Comparison of ENCODE assay signal across 21 cellular contexts in genomic region chr15:94722025-94722636, GRCh38.
"Had no signal": no experiment of that assay in that cellular context is flagged by ENCODE, and none has a peak within 500 bp of the region (broad histone marks: within the 10 kb centered on the region; RNA-seq: fewer than 3 reads in every experiment).

No MANE protein-coding gene starts in this region.

- H3K27ac ChIP-seq: body of pancreas, foreskin keratinocyte, sigmoid colon, stomach, suprapubic skin, tibial nerve, VCaP had no signal

- H3K27me3 ChIP-seq: body of pancreas, sigmoid colon, stomach, tibial nerve had no signal

- H3K4me3 ChIP-seq: body of pancreas, sigmoid colon, smooth muscle cell, stomach, suprapubic skin, tibial nerve had no signal

- H3K9me3 ChIP-seq: body of pancreas, stomach, suprapubic skin, tibial nerve had no signal

- H3K36me3 ChIP-seq: sigmoid colon, stomach, suprapubic skin, tibial nerve had no signal

- DNase-seq: activated CD4-positive, alpha-beta T cell treated with anti-CD3 and anti-CD28 coated beads, Interleukin-2, amount 10 ng/mL, durations not matched to agents 7 days and 5 days; activated CD4-positive, CD25-positive, alpha-beta regulatory T cell treated with anti-CD3 and anti-CD28 coated beads, Interleukin-2, amount 50 U/mL, for 72 hours; activated CD8-positive, alpha-beta T cell treated with anti-CD3 and anti-CD28 coated beads, Interleukin-2, amount 10 ng/mL, durations not matched to agents 7 days and 5 days; activated gamma-delta T cell; activated naive CD4-positive, alpha-beta T cell treated with anti-CD3 and anti-CD28 coated beads, Interleukin-2, amount 50 U/mL, for 16 hours; anterior cingulate cortex; body of pancreas; effector CD4-positive, alpha-beta T cell; foreskin keratinocyte; left ventricle myocardium superior; mammary epithelial cell; naive thymus-derived CD8-positive, alpha-beta T cell; retina; sigmoid colon; stimulated activated CD4-positive, alpha-beta T cell treated with anti-CD3 and anti-CD28 coated beads, Interleukin-15, amount 100 ng/mL, for 24 hours; stomach had no signal

- ATAC-seq: activated CD8-positive, alpha-beta T cell treated with anti-CD3 and anti-CD28 coated beads, Interleukin-2, amount 10 ng/mL, durations not matched to agents 7 days and 5 days; body of pancreas; foreskin keratinocyte; left ventricle myocardium superior; naive thymus-derived CD8-positive, alpha-beta T cell; stimulated activated memory B cell treated with anti-CD40 and anti-IgM and Interleukin-4, amounts not matched to agents 10 μg/mL and 1 μg/mL and 100 μg/mL, for 72 hours had no signal

- H3K4me1 ChIP-seq: body of pancreas, foreskin keratinocyte, sigmoid colon, suprapubic skin had no signal
